ENCODE assay signal across 10 cellular contexts in the genomic region with DNA sequence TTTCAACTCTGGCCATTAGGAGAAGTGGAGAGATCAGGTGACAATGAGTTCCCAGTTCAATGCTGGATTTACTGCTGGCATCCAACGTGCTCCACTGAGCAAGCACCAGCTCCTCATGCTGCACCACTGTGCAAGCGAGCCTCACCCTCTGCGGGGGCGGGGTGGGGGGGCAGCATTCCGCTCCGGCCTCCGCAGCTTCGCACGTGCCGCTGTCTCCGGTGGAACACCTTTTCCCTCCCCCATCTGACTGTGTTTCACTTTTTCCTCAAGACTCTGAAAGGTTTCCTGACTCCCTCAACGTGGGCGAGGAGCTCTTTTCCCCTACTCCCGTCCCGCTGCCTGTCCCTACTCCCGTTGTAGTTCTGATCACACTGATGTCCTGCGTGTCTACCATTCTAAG. TPM values are rescaled to one million over a fixed set of nuclear protein-coding genes. Genes with fewer than 3 reads are reported as not detected.
A peak's percentile ranks its signal among the peaks of the same experiment; 100 is the strongest.
DNase-seq lines count a peak whose midpoint lies in the region; ATAC-seq, FAIRE-seq and TF ChIP-seq lines count a peak whose summit lies in the region.
"Had no signal": no experiment of that assay in that cellular context is flagged by ENCODE, and none has a peak within 500 bp of the region (broad histone marks: within the 10 kb centered on the region; RNA-seq: fewer than 3 reads in every experiment).

No MANE protein-coding gene starts in this region.

- ATAC-seq in left colon = peak; percentile 30
- no peak for ATAC-seq in GM18502 (IDR thresholded peaks at IDR 0.05; ENCODE audit: poor library complexity, unreplicated experiment)

- WGBS in thyroid gland, 2 donors = 11 to 28% methylated on average over 17 of the region's 17 CpGs

- peaks cover 4% of the 10 kb centered on the region for H3K27me3 Mint-ChIP-seq in activated CD4-positive, alpha-beta memory T cell treated with anti-CD3 and anti-CD28 coated beads for 36 hours
- H3K27me3 Mint-ChIP-seq in activated CD4-positive, alpha-beta memory T cell treated with anti-CD3 and anti-CD28 coated beads, Interleukin-2, amount 10 ng/mL, durations not matched to agents 7 days and 5 days = peaks cover 4% of the 10 kb centered on the region

- POLR2A ChIA-PET in activated CD4-positive, alpha-beta memory T cell treated with anti-CD3 and anti-CD28 coated beads for 36 hours (lab: Charles Lee) = no interaction called here
- POLR2A ChIA-PET in activated CD4-positive, alpha-beta memory T cell treated with anti-CD3 and anti-CD28 coated beads, Interleukin-2, amount 10 ng/mL, durations not matched to agents 7 days and 5 days (lab: Charles Lee) = no interaction called here

- TF ChIP-seq POLR2A in thyroid gland (IDR thresholded peaks at IDR 0.05) = no peak

- peak overlapping the region; percentile 81 to 89 for H3K27ac ChIP-seq in ascending aorta
- H3K27ac ChIP-seq in thyroid gland = peak overlapping the region in 2 of 3 donors; percentile 44 to 62
- H3K27ac ChIP-seq: HL-60 had no signal

- no peaks in the 10 kb centered on the region for H3K9me3 Mint-ChIP-seq in activated CD4-positive, alpha-beta memory T cell treated with anti-CD3 and anti-CD28 coated beads for 36 hours
- H3K9me3 Mint-ChIP-seq in activated CD4-positive, alpha-beta memory T cell treated with anti-CD3 and anti-CD28 coated beads, Interleukin-2, amount 10 ng/mL, durations not matched to agents 7 days and 5 days = no peaks in the 10 kb centered on the region

- H3K36me3 ChIP-seq in ascending aorta (no peaks in the 10 kb centered on the region), thyroid gland (no peaks in the 10 kb centered on the region)

- H3K4me3 Mint-ChIP-seq in activated CD4-positive, alpha-beta memory T cell treated with anti-CD3 and anti-CD28 coated beads for 36 hours = peak overlapping the region; percentile 70
- no peak overlapping the region for H3K4me3 Mint-ChIP-seq in activated CD4-positive, alpha-beta memory T cell treated with anti-CD3 and anti-CD28 coated beads, Interleukin-2, amount 10 ng/mL, durations not matched to agents 7 days and 5 days

- no peak for TF ChIP-seq CTCF in ascending aorta (IDR thresholded peaks at IDR 0.05)
- TF ChIP-seq CTCF in thyroid gland (IDR thresholded peaks at IDR 0.05) = no peak

- peak; percentile 24 for DNase-seq in activated CD4-positive, alpha-beta memory T cell treated with anti-CD3 and anti-CD28 coated beads for 36 hours
- DNase-seq in activated CD4-positive, alpha-beta memory T cell treated with anti-CD3 and anti-CD28 coated beads, Interleukin-2, amount 10 ng/mL, durations not matched to agents 7 days and 5 days = no peak
- no peak for DNase-seq in ascending aorta (ENCODE audit: low spot score in 2 of 2)
- no peak for DNase-seq in left colon
- DNase-seq in thyroid gland = peak; percentile 72 to 75
- DNase-seq in GM19239 (ENCODE audit: insufficient read length, low spot score) = no peak
- DNase-seq in HTR-8/SVneo (ENCODE audit: insufficient read length, low spot score) = no peak
- DNase-seq: DMS 273 treated with DMSO at 0.1 percent for 48 hours had no signal

- FAIRE-seq in GM19239 (lab: Jason Lieb, UNC) = no peak
- no peak for FAIRE-seq in HTR-8/SVneo (lab: Jason Lieb, UNC)

- peaks cover 21% of the 10 kb centered on the region for H3K4me1 Mint-ChIP-seq in activated CD4-positive, alpha-beta memory T cell treated with anti-CD3 and anti-CD28 coated beads for 36 hours (ENCODE audit: low read depth)
- peaks cover 12% of the 10 kb centered on the region for H3K4me1 Mint-ChIP-seq in activated CD4-positive, alpha-beta memory T cell treated with anti-CD3 and anti-CD28 coated beads, Interleukin-2, amount 10 ng/mL, durations not matched to agents 7 days and 5 days

- H3K27ac Mint-ChIP-seq in activated CD4-positive, alpha-beta memory T cell treated with anti-CD3 and anti-CD28 coated beads for 36 hours = no peak overlapping the region
- no peak overlapping the region for H3K27ac Mint-ChIP-seq in activated CD4-positive, alpha-beta memory T cell treated with anti-CD3 and anti-CD28 coated beads, Interleukin-2, amount 10 ng/mL, durations not matched to agents 7 days and 5 days

- H3K27me3 ChIP-seq in ascending aorta (no peaks in the 10 kb centered on the region), thyroid gland (no peaks in the 10 kb centered on the region)

- intact Hi-C loops in activated CD4-positive, alpha-beta memory T cell treated with anti-CD3 and anti-CD28 coated beads for 36 hours (cut with micrococcal nuclease) = no loop called here
- intact Hi-C loops in ascending aorta (cut with DNase I) = loop anchor here (2.0 to 5.0 kb wide), 2 partner anchors 63 to 84 kb away; partner anchors contain the start of gene KDM2A
- intact Hi-C loops in left colon (cut with DNase I, micrococcal nuclease) = no loop called here
- intact Hi-C loops in thyroid gland (cut with DNase I) = no loop called here

- no peaks in the 10 kb centered on the region for H3K36me3 Mint-ChIP-seq in activated CD4-positive, alpha-beta memory T cell treated with anti-CD3 and anti-CD28 coated beads for 36 hours
- no peaks in the 10 kb centered on the region for H3K36me3 Mint-ChIP-seq in activated CD4-positive, alpha-beta memory T cell treated with anti-CD3 and anti-CD28 coated beads, Interleukin-2, amount 10 ng/mL, durations not matched to agents 7 days and 5 days (ENCODE audit: low read depth)

- H3K9me3 ChIP-seq in ascending aorta = no peaks in the 10 kb centered on the region
- no peaks in the 10 kb centered on the region for H3K9me3 ChIP-seq in thyroid gland

- H3K4me1 ChIP-seq in ascending aorta = peaks cover 11 to 27% of the 10 kb centered on the region in 2 donors
- H3K4me1 ChIP-seq in thyroid gland = peaks cover 17 to 25% of the 10 kb centered on the region in 2 donors

- H3K4me3 ChIP-seq in ascending aorta (peak overlapping the region; percentile 72 to 75), thyroid gland (replicated peaks in 1 of 3) (peak overlapping the region in 1 of 3 donors; percentile 63)

- CTCF ChIA-PET in activated CD4-positive, alpha-beta memory T cell treated with anti-CD3 and anti-CD28 coated beads for 36 hours (lab: Charles Lee) = interaction anchor here (1.1 to 7.6 kb wide), 3 partner anchors 9 to 15 kb away, joined by 3 to 81 read pairs (median 7); no protein-coding TSS in a partner anchor
- CTCF ChIA-PET in activated CD4-positive, alpha-beta memory T cell treated with anti-CD3 and anti-CD28 coated beads, Interleukin-2, amount 10 ng/mL, durations not matched to agents 7 days and 5 days (lab: Charles Lee) = no interaction called here

RNA-seq across cellular contexts. Expression of gene RHOD, which starts 0.8 kb away (rescaled TPM):
- total RNA-seq in activated CD4-positive, alpha-beta memory T cell treated with anti-CD3 and anti-CD28 coated beads for 36 hours = under 1 TPM; 0.57 to 0.87 TPM
- under 1 TPM; 0.20 to 0.33 TPM for total RNA-seq in activated CD4-positive, alpha-beta memory T cell treated with anti-CD3 and anti-CD28 coated beads, Interleukin-2, amount 10 ng/mL, durations not matched to agents 7 days and 5 days
- total RNA-seq in ascending aorta = 82.6 TPM
- total RNA-seq in left colon = 1 to 10 TPM; 9.7 to 10.0 TPM
- 10 to 100 TPM; 27.8 to 85.2 (median 56.8) TPM for total RNA-seq in thyroid gland

RNA-seq across cellular contexts. Expression of gene SYT12, which starts 32.9 kb away (rescaled TPM):
- not detected for total RNA-seq in activated CD4-positive, alpha-beta memory T cell treated with anti-CD3 and anti-CD28 coated beads for 36 hours
- total RNA-seq in activated CD4-positive, alpha-beta memory T cell treated with anti-CD3 and anti-CD28 coated beads, Interleukin-2, amount 10 ng/mL, durations not matched to agents 7 days and 5 days = not detected
- total RNA-seq in ascending aorta (6.3 TPM), left colon (under 1 TPM; 0.43 to 0.47 TPM), thyroid gland (under 1 TPM in 3 of 4 donors, not detected in 1; 0.13 to 0.44 (median 0.22) TPM)

Comparison
In these comparisons a context has a peak if more than half of its experiments do, and no peak if none do; other contexts are left out.
1. DNase-seq: peak in activated CD4-positive, alpha-beta memory T cell treated with anti-CD3 and anti-CD28 coated beads for 36 hours (single experiment) and thyroid gland (2 of 2); none in activated CD4-positive, alpha-beta memory T cell treated with anti-CD3 and anti-CD28 coated beads, Interleukin-2, amount 10 ng/mL, durations not matched to agents 7 days and 5 days (single experiment), ascending aorta (0 of 2), left colon (0 of 2), GM19239 (single experiment) and HTR-8/SVneo (single experiment).
2. RNA of gene RHOD, which starts 0.8 kb away (total RNA-seq): 82.6 TPM in ascending aorta (single experiment), 27.8 to 85.2 TPM in thyroid gland and 9.7 to 10.0 TPM in left colon; 0.57 to 0.87 TPM in activated CD4-positive, alpha-beta memory T cell treated with anti-CD3 and anti-CD28 coated beads for 36 hours and 0.20 to 0.33 TPM in activated CD4-positive, alpha-beta memory T cell treated with anti-CD3 and anti-CD28 coated beads, Interleukin-2, amount 10 ng/mL, durations not matched to agents 7 days and 5 days; every median in the first group is over 4 times any median in the second.